ENCODE assay signal across 28 cellular contexts in genomic region chr1:226276987-226277386, GRCh38. TPM values are rescaled to one million over a fixed set of nuclear protein-coding genes. Genes with fewer than 3 reads are reported as not detected.
"Had no signal": no experiment of that assay in that cellular context is flagged by ENCODE, and none has a peak within 500 bp of the region (broad histone marks: within the 10 kb centered on the region; RNA-seq: fewer than 3 reads in every experiment).

No MANE protein-coding gene starts in this region.

- H3K4me3 ChIP-seq: stomach, suprapubic skin, testis, thoracic aorta, thyroid gland, tibial artery, tibial nerve, transverse colon, upper lobe of left lung, upper lobe of right lung, uterus, vagina had no signal

- ATAC-seq: stimulated activated effector memory CD8-positive, alpha-beta T cell treated with anti-CD3 and anti-CD28 coated beads, Interleukin-12 subunit alpha, Interleukin-12 subunit beta, amount 100 ng/mL, for 72 hours; stimulated activated memory B cell treated with anti-CD40 and anti-IgM and Interleukin-4, amounts not matched to agents 10 μg/mL and 1 μg/mL and 100 μg/mL, for 72 hours; stimulated activated naive B cell treated with anti-CD40 and anti-IgM and Interleukin-4, amounts not matched to agents 10 μg/mL and 1 μg/mL and 100 μg/mL, for 72 hours; stimulated activated naive CD8-positive, alpha-beta T cell treated with anti-CD3 and anti-CD28 coated beads, Interleukin-15, amount 100 ng/mL, for 72 hours; stimulated activated naive CD8-positive, alpha-beta T cell treated with anti-CD3 and anti-CD28 coated beads, Interleukin-15, Interleukin-2, amounts not matched to agents 100 U/mL and 50 U/mL, for 24 hours; upper lobe of right lung had no signal

- H3K27ac ChIP-seq: stomach, suprapubic skin, testis, thoracic aorta, thyroid gland, tibial artery, tibial nerve, transverse colon, upper lobe of left lung, upper lobe of right lung, uterus, vagina had no signal

- FAIRE-seq: urothelium cell line had no signal

- H3K9me3 ChIP-seq: stomach, suprapubic skin, testis, thoracic aorta, thyroid gland, tibial artery, tibial nerve, transverse colon, upper lobe of left lung, upper lobe of right lung, uterus, vagina had no signal

- H3K27me3 ChIP-seq: stomach, suprapubic skin, testis, thyroid gland, tibial artery, tibial nerve, transverse colon, upper lobe of left lung, upper lobe of right lung, uterus, vagina had no signal

- H3K36me3 ChIP-seq: stomach, suprapubic skin, thoracic aorta, thyroid gland, tibial artery, transverse colon, upper lobe of left lung, upper lobe of right lung, uterus, vagina had no signal

- DNase-seq: stimulated activated CD4-positive, alpha-beta T cell treated with anti-CD3 and anti-CD28 coated beads, Interleukin-2, amount 100 ng/mL, for 48 hours; stimulated activated CD4-positive, alpha-beta T cell treated with anti-CD3 and anti-CD28 coated beads, Interleukin-4, amount 100 ng/mL, for 1 hour; stimulated activated CD4-positive, alpha-beta T cell treated with anti-CD3 and anti-CD28 coated beads, Interleukin-4, amount 100 ng/mL, for 24 hours; stimulated activated CD4-positive, alpha-beta T cell treated with anti-CD3 and anti-CD28 coated beads, Interleukin-4, amount 100 ng/mL, for 4 hours; stimulated activated CD8-positive, alpha-beta memory T cell treated with anti-CD3 and anti-CD28 coated beads, Interleukin-4, amount 100 ng/mL, for 48 hours; stimulated activated naive B cell treated with anti-CD40 and anti-IgM and Interleukin-4, amounts not matched to agents 10 μg/mL and 1 μg/mL and 100 μg/mL, for 72 hours; stimulated activated naive CD4-positive, alpha-beta T cell; stimulated activated naive CD4-positive, alpha-beta T cell treated with Interleukin-2 at 50 U/mL for 16 hours; stimulated activated naive CD8-positive, alpha-beta T cell treated with anti-CD3 and anti-CD28 coated beads, Interleukin-15, amount 100 ng/mL, for 72 hours; stimulated activated naive CD8-positive, alpha-beta T cell treated with anti-CD3 and anti-CD28 coated beads, Interleukin-15, Interleukin-2, amounts not matched to agents 100 U/mL and 50 U/mL, for 24 hours; stomach; substantia nigra; testis; thyroid gland; tibial artery; transverse colon; upper lobe of left lung; upper lobe of right lung; uterus had no signal

- H3K4me1 ChIP-seq: suprapubic skin, thyroid gland, tibial nerve, transverse colon, upper lobe of right lung, uterus, vagina had no signal

RNA-seq across cellular contexts. Expression of gene MIXL1, which starts 53.5 kb away (rescaled TPM):
- total RNA-seq: stomach, subcutaneous adipose tissue, thoracic aorta, thyroid gland, tibial nerve, upper lobe of right lung, urinary bladder, uterus, vagina had no signal
